In the genomic region with DNA sequence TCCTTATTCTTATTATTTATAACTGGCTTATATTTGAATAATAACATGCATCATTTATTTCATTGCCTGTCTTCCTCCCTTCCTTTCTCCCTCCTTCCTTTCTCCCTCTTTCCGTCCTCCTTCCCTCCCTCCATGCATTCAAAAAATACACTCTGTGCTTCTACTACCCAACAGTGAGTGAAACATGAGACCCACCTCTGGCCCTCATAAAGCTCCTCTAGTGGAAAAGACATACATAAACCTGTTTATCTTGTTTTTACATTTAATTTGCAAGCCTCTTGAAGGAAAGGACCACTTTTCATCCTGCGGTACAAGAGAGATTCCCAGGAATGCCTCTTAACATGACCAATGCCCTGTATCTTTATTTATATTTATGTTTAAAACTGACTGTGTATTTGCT, we compare ENCODE assay signal across 1 cellular context.
TF ChIP-seq lines count a peak whose summit lies in the region.

No MANE protein-coding gene starts in this region.

TF ChIP-seq in HEK293, 187 proteins besides CTCF, POLR2A, EP300 and RAD21 (continued from another document):
- TF ChIP-seq, protein P1, sequence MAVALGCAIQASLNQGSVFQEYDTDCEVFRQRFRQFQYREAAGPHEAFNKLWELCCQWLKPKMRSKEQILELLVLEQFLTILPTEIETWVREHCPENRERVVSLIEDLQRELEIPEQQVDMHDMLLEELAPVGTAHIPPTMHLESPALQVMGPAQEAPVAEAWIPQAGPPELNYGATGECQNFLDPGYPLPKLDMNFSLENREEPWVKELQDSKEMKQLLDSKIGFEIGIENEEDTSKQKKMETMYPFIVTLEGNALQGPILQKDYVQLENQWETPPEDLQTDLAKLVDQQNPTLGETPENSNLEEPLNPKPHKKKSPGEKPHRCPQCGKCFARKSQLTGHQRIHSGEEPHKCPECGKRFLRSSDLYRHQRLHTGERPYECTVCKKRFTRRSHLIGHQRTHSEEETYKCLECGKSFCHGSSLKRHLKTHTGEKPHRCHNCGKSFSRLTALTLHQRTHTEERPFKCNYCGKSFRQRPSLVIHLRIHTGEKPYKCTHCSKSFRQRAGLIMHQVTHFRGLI (tag by site-specific recombination; IDR thresholded peaks at IDR 0.05) = no peak
- TF ChIP-seq, protein P2, sequence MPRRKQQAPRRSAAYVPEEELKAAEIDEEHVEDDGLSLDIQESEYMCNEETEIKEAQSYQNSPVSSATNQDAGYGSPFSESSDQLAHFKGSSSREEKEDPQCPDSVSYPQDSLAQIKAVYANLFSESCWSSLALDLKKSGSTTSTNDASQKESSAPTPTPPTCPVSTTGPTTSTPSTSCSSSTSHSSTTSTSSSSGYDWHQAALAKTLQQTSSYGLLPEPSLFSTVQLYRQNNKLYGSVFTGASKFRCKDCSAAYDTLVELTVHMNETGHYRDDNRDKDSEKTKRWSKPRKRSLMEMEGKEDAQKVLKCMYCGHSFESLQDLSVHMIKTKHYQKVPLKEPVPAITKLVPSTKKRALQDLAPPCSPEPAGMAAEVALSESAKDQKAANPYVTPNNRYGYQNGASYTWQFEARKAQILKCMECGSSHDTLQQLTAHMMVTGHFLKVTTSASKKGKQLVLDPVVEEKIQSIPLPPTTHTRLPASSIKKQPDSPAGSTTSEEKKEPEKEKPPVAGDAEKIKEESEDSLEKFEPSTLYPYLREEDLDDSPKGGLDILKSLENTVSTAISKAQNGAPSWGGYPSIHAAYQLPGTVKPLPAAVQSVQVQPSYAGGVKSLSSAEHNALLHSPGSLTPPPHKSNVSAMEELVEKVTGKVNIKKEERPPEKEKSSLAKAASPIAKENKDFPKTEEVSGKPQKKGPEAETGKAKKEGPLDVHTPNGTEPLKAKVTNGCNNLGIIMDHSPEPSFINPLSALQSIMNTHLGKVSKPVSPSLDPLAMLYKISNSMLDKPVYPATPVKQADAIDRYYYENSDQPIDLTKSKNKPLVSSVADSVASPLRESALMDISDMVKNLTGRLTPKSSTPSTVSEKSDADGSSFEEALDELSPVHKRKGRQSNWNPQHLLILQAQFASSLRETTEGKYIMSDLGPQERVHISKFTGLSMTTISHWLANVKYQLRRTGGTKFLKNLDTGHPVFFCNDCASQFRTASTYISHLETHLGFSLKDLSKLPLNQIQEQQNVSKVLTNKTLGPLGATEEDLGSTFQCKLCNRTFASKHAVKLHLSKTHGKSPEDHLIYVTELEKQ (tag by site-specific recombination; IDR thresholded peaks at IDR 0.05; ENCODE audit: borderline replicate concordance) = 0 out of 2 replicates have a peak, but pooled peaks have one; percentile 16
- no peak for TF ChIP-seq HOXC10 (CRISPR knock-in tag; IDR thresholded peaks at IDR 0.05)
- TF ChIP-seq FEZF1 (tag by site-specific recombination; IDR thresholded peaks at IDR 0.05) = peak; percentile 91
- TF ChIP-seq, protein P3, sequence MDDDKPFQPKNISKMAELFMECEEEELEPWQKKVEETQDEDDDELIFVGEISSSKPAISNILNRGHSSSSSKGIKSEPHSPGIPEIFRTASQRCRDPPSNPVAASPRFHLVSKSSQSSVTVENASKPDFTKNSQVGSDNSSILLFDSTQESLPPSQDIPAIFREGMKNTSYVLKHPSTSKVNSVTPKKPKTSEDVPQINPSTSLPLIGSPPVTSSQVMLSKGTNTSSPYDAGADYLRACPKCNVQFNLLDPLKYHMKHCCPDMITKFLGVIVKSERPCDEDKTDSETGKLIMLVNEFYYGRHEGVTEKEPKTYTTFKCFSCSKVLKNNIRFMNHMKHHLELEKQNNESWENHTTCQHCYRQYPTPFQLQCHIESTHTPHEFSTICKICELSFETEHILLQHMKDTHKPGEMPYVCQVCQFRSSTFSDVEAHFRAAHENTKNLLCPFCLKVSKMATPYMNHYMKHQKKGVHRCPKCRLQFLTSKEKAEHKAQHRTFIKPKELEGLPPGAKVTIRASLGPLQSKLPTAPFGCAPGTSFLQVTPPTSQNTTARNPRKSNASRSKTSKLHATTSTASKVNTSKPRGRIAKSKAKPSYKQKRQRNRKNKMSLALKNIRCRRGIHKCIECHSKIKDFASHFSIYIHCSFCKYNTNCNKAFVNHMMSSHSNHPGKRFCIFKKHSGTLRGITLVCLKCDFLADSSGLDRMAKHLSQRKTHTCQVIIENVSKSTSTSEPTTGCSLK (tag by site-specific recombination; IDR thresholded peaks at IDR 0.05) = no peak
- TF ChIP-seq TCF7L2 (IDR thresholded peaks at IDR 0.05; ENCODE audit: borderline replicate concordance, low read depth, low read length) = no peak
- no peak for TF ChIP-seq ZFP37 (tag by site-specific recombination; IDR thresholded peaks at IDR 0.05)
- no peak for TF ChIP-seq ZNF132 (tag by site-specific recombination; IDR thresholded peaks at IDR 0.05; ENCODE audit: borderline replicate concordance)
- peak; percentile 81 for TF ChIP-seq OSR2 (tag by site-specific recombination; IDR thresholded peaks at IDR 0.05)
- TF ChIP-seq, protein P4, sequence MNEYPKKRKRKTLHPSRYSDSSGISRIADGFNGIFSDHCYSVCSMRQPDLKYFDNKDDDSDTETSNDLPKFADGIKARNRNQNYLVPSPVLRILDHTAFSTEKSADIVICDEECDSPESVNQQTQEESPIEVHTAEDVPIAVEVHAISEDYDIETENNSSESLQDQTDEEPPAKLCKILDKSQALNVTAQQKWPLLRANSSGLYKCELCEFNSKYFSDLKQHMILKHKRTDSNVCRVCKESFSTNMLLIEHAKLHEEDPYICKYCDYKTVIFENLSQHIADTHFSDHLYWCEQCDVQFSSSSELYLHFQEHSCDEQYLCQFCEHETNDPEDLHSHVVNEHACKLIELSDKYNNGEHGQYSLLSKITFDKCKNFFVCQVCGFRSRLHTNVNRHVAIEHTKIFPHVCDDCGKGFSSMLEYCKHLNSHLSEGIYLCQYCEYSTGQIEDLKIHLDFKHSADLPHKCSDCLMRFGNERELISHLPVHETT (tag by site-specific recombination; IDR thresholded peaks at IDR 0.05) = no peak
- TF ChIP-seq, protein P5, sequence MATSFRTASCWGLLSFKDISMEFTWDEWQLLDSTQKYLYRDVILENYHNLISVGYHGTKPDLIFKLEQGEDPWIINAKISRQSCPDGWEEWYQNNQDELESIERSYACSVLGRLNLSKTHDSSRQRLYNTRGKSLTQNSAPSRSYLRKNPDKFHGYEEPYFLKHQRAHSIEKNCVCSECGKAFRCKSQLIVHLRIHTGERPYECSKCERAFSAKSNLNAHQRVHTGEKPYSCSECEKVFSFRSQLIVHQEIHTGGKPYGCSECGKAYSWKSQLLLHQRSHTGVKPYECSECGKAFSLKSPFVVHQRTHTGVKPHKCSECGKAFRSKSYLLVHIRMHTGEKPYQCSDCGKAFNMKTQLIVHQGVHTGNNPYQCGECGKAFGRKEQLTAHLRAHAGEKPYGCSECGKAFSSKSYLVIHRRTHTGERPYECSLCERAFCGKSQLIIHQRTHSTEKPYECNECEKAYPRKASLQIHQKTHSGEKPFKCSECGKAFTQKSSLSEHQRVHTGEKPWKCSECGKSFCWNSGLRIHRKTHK (tag by site-specific recombination; IDR thresholded peaks at IDR 0.05) = no peak
- no peak for TF ChIP-seq ZNF626 (tag by site-specific recombination; IDR thresholded peaks at IDR 0.05)
- TF ChIP-seq SCRT1 (tag by site-specific recombination; IDR thresholded peaks at IDR 0.05; ENCODE audit: borderline replicate concordance) = 0 out of 2 replicates have a peak, but pooled peaks have one; percentile 13
- no peak for TF ChIP-seq ZNF792 (tag by site-specific recombination; IDR thresholded peaks at IDR 0.05)
